ENCODE assay signal across 8 cellular contexts in genomic region chr19:46076951-46077814, GRCh38.
DNase-seq lines count a peak whose midpoint lies in the region; ATAC-seq lines count a peak whose summit lies in the region.

No MANE protein-coding gene starts in this region.

- H3K9me3 ChIP-seq in neuron (ENCODE audit: low read length) = peaks cover 5% of the 10 kb centered on the region

- no peak overlapping the region for H3K4me3 Mint-ChIP-seq in activated T-cell treated with anti-CD3 and anti-CD28 coated beads, Interleukin-2, amount 50 U/mL, for 24 hours

- H3K4me1 ChIP-seq in neuron (ENCODE audit: insufficient read depth, low read length) = peaks cover 7% of the 10 kb centered on the region

- H3K27me3 Mint-ChIP-seq in activated T-cell treated with anti-CD3 and anti-CD28 coated beads, Interleukin-2, amount 50 U/mL, for 24 hours = peaks cover 88% of the 10 kb centered on the region

- no peaks in the 10 kb centered on the region for H3K36me3 ChIP-seq in neuron (ENCODE audit: insufficient read depth, low read length)

- peaks cover 23% of the 10 kb centered on the region for H3K27me3 ChIP-seq in neuron (ENCODE audit: insufficient read depth, low read length)

- H2AFZ ChIP-seq in neuron (ENCODE audit: low read depth, low read length) = peak overlapping the region; percentile 79

- no peaks in the 10 kb centered on the region for H3K9me3 Mint-ChIP-seq in activated T-cell treated with anti-CD3 and anti-CD28 coated beads, Interleukin-2, amount 50 U/mL, for 24 hours

- no peak overlapping the region for H3K27ac Mint-ChIP-seq in activated T-cell treated with anti-CD3 and anti-CD28 coated beads, Interleukin-2, amount 50 U/mL, for 24 hours

- DNase-seq in CD1c-positive myeloid dendritic cell (ENCODE audit: extremely low spot score) = peak; percentile 68
- peak; percentile 80 for DNase-seq in HPDE6-E6E7 (ENCODE audit: extremely low spot score)
- DNase-seq in NCI-H524 treated with DMSO at 0.1 percent for 48 hours (lab: John Stamatoyannopoulos, UW) = peak; percentile 72
- DNase-seq in activated T-cell treated with anti-CD3 and anti-CD28 coated beads, Interleukin-2, amount 50 U/mL, for 24 hours = peak; percentile 35
- DNase-seq in foreskin melanocyte = peak; percentile 70
- no peak for DNase-seq in activated gamma-delta T cell (lab: John Stamatoyannopoulos, UW)

- H3K36me3 Mint-ChIP-seq in activated T-cell treated with anti-CD3 and anti-CD28 coated beads, Interleukin-2, amount 50 U/mL, for 24 hours (ENCODE audit: low read depth) = no peaks in the 10 kb centered on the region

- peak overlapping the region; percentile 54 for H3K4me3 ChIP-seq in neuron (ENCODE audit: low read length)

- peaks cover 12% of the 10 kb centered on the region for H3K4me1 Mint-ChIP-seq in activated T-cell treated with anti-CD3 and anti-CD28 coated beads, Interleukin-2, amount 50 U/mL, for 24 hours (ENCODE audit: low read depth)

- no peak for ATAC-seq in GM18498 (IDR thresholded peaks at IDR 0.05; ENCODE audit: unreplicated experiment)
